ENCODE assay signal across 3 cellular contexts in genomic region chr1:206590025-206590834, GRCh38.
TF ChIP-seq lines count a peak whose summit lies in the region.

No MANE protein-coding gene starts in this region.

TF ChIP-seq in liver, 16 proteins besides CTCF, POLR2A, EP300 and RAD21:
- TF ChIP-seq HNF4G (IDR thresholded peaks at IDR 0.05) (no peak), RXRA (IDR thresholded peaks at IDR 0.05) (no peak), ATF3 (IDR thresholded peaks at IDR 0.05) (no peak), NR2F2 (IDR thresholded peaks at IDR 0.05) (no peak), FOXA1 (IDR thresholded peaks at IDR 0.05) (no peak), GABPA (IDR thresholded peaks at IDR 0.05 in 1 of 2, conservative IDR thresholded peaks at IDR 0.05 in 1 of 2) (no peak), REST (IDR thresholded peaks at IDR 0.05) (no peak), MAX (IDR thresholded peaks at IDR 0.05) (no peak), HNF4A (conservative IDR thresholded peaks at IDR 0.05) (no peak), FOXA2 (IDR thresholded peaks at IDR 0.05) (no peak), ZBTB33 (IDR thresholded peaks at IDR 0.05) (no peak), YY1 (IDR thresholded peaks at IDR 0.05) (no peak), EGR1 (IDR thresholded peaks at IDR 0.05; ENCODE audit: low read depth in 2 of 2) (no peak), TAF1 (conservative IDR thresholded peaks at IDR 0.05) (no peak), JUND (IDR thresholded peaks at IDR 0.05) (no peak), SP1 (IDR thresholded peaks at IDR 0.05) (no peak)

TF ChIP-seq in HepG2, 621 proteins besides CTCF, POLR2A, EP300 and RAD21:
- TF ChIP-seq SNRNP70 (IDR thresholded peaks at IDR 0.05; ENCODE audit: low read depth, low read length), result no peak
- TF ChIP-seq MYNN (CRISPR knock-in tag; IDR thresholded peaks at IDR 0.05; ENCODE audit: low read depth), result no peak
- TF ChIP-seq NPAS2 (CRISPR knock-in tag; IDR thresholded peaks at IDR 0.05; ENCODE audit: borderline replicate concordance), result no peak
- no peak for TF ChIP-seq ZNF670 (CRISPR knock-in tag; IDR thresholded peaks at IDR 0.05; ENCODE audit: borderline replicate concordance)
- TF ChIP-seq SOX13 (IDR thresholded peaks at IDR 0.05), result no peak
- TF ChIP-seq SOX13 (CRISPR knock-in tag; conservative IDR thresholded peaks at IDR 0.05 in 1 of 2, IDR thresholded peaks at IDR 0.05 in 1 of 2), result no peak
- TF ChIP-seq MZF1 (CRISPR knock-in tag; IDR thresholded peaks at IDR 0.05; ENCODE audit: borderline replicate concordance), result no peak
- no peak for TF ChIP-seq GMEB1 (CRISPR knock-in tag; IDR thresholded peaks at IDR 0.05; ENCODE audit: borderline replicate concordance)
TF ChIP-seq in HepG2: peak in this region for 0.

TF ChIP-seq in HEK293T, 16 proteins besides CTCF, POLR2A, EP300 and RAD21:
- no peak for TF ChIP-seq CTBP1 (IDR thresholded peaks at IDR 0.05; ENCODE audit: borderline replicate concordance)
- no peak for TF ChIP-seq SP1 (IDR thresholded peaks at IDR 0.05)
- TF ChIP-seq LEF1 (IDR thresholded peaks at IDR 0.05; ENCODE audit: borderline replicate concordance), result no peak
- TF ChIP-seq HDGF (IDR thresholded peaks at IDR 0.05; ENCODE audit: borderline replicate concordance), result no peak
- no peak for TF ChIP-seq ARNT (IDR thresholded peaks at IDR 0.05)
- no peak for TF ChIP-seq FOXA1 (IDR thresholded peaks at IDR 0.05)
- no peak for TF ChIP-seq PKNOX1 (IDR thresholded peaks at IDR 0.05)
- TF ChIP-seq SUZ12 (IDR thresholded peaks at IDR 0.05), result no peak
- no peak for TF ChIP-seq FOXK2 (IDR thresholded peaks at IDR 0.05)
- no peak for TF ChIP-seq ELF4 (IDR thresholded peaks at IDR 0.05)
- TF ChIP-seq L3MBTL2 (conservative IDR thresholded peaks at IDR 0.05), result no peak
- no peak for TF ChIP-seq NFRKB (IDR thresholded peaks at IDR 0.05)
- TF ChIP-seq TARDBP (IDR thresholded peaks at IDR 0.05), result no peak
